Comparison of ENCODE assay signal across 21 cellular contexts in genomic region chr1:187374130-187374529, GRCh38.
A peak's percentile ranks its signal among the peaks of the same experiment; 100 is the strongest.
DNase-seq lines count a peak whose midpoint lies in the region; ATAC-seq, FAIRE-seq and TF ChIP-seq lines count a peak whose summit lies in the region.
"Had no signal": no experiment of that assay in that cellular context is flagged by ENCODE, and none has a peak within 500 bp of the region (broad histone marks: within the 10 kb centered on the region; RNA-seq: fewer than 3 reads in every experiment).

No MANE protein-coding gene starts in this region.

- no peak overlapping the region for H2AFZ ChIP-seq in H1 (ENCODE audit: low read length)

- H3K9ac ChIP-seq in H1 (replicated peaks in 1 of 4; ENCODE audit: extremely low read depth in 1 of 4, low read depth in 3 of 4, low read length in 3 of 4) = no peak overlapping the region

- no peaks in the 10 kb centered on the region for H3K27me3 ChIP-seq in HAP-1 (ENCODE audit: low read depth)
- no peaks in the 10 kb centered on the region for H3K27me3 ChIP-seq in H1 (replicated peaks in 1 of 4; ENCODE audit: control insufficient read depth in 3 of 4, extremely low read depth in 1 of 4, insufficient read depth in 3 of 4, low read length in 3 of 4)
- no peaks in the 10 kb centered on the region for H3K27me3 ChIP-seq in right cardiac atrium (ENCODE audit: control insufficient read depth, insufficient read depth)
- H3K27me3 ChIP-seq in upper lobe of left lung = no peaks in the 10 kb centered on the region
- H3K27me3 ChIP-seq: BE2C had no signal

- H3K79me2 ChIP-seq in H1 (ENCODE audit: control insufficient read depth in 1 of 2, insufficient read depth in 2 of 2, low read length in 2 of 2) = no peaks in the 10 kb centered on the region

- H4K20me1 ChIP-seq in H1 (replicated peaks in 1 of 2; ENCODE audit: control insufficient read depth in 1 of 2, insufficient read depth in 2 of 2, low read length in 2 of 2) = no peaks in the 10 kb centered on the region

- TF ChIP-seq EP300 in H1 (IDR thresholded peaks at IDR 0.05; ENCODE audit: borderline replicate concordance in 1 of 2, low read depth in 2 of 2, low read length in 2 of 2) = no peak
- no peak for TF ChIP-seq EP300 in upper lobe of left lung (IDR thresholded peaks at IDR 0.05)

- H3K79me1 ChIP-seq in H1 (ENCODE audit: low read depth, low read length) = no peaks in the 10 kb centered on the region

- H3K4ac ChIP-seq in H1 (replicated peaks; ENCODE audit: insufficient read length, low read depth, low read length) = no peak overlapping the region

- H3K4me3 ChIP-seq in HAP-1 (no peak overlapping the region), H1 (ENCODE audit: extremely low read depth in 1 of 4, insufficient read depth in 2 of 4, low read depth in 3 of 4, low read length in 4 of 4) (no peak overlapping the region), right cardiac atrium (ENCODE audit: low read length) (no peak overlapping the region), upper lobe of left lung (no peak overlapping the region)
- H3K4me3 ChIP-seq: GM12878 had no signal

- TF ChIP-seq POLR2A in H1 (IDR thresholded peaks at IDR 0.05; ENCODE audit: control extremely low read depth in 1 of 2, low read depth in 2 of 2, low read length in 2 of 2) (no peak), upper lobe of left lung (IDR thresholded peaks at IDR 0.05) (no peak)

- no peak overlapping the region for H2BK120ac ChIP-seq in H1 (replicated peaks; ENCODE audit: low read depth, low read length)

- H3K4me1 ChIP-seq in HAP-1 (peaks cover 9% of the 10 kb centered on the region), H1 (replicated peaks in 1 of 4; ENCODE audit: control insufficient read depth in 3 of 4, insufficient read depth in 4 of 4, low read length in 3 of 4) (peaks cover 2 to 11% (median 7%) of the 10 kb centered on the region in 4 experiments; a peak in 4 of 7 replicates), right cardiac atrium (ENCODE audit: control insufficient read depth, insufficient read depth, low read length) (no peaks in the 10 kb centered on the region), upper lobe of left lung (no peaks in the 10 kb centered on the region)
- H3K4me1 ChIP-seq: BE2C had no signal

- H2BK12ac ChIP-seq in H1 (ENCODE audit: low read depth, low read length) = no peak overlapping the region

- TF ChIP-seq CTCF in H1 (IDR thresholded peaks at IDR 0.05; ENCODE audit: control extremely low read depth in 1 of 3, insufficient read depth in 1 of 3, low read depth in 1 of 3, low read length in 3 of 3) (no peak), upper lobe of left lung (IDR thresholded peaks at IDR 0.05) (no peak)

- no peak overlapping the region for H2BK5ac ChIP-seq in H1 (ENCODE audit: low read depth, low read length)

- POLR2A ChIA-PET in H1 (lab: Charles Lee; ENCODE audit: partially characterized antibody) = no interaction called here

- ATAC-seq in right cardiac atrium (no peak), upper lobe of left lung (ENCODE audit: low FRiP score in 2 of 2) (no peak)
- ATAC-seq: GM12878, HCT116 had no signal

- H3K18ac ChIP-seq in H1 (ENCODE audit: extremely low read depth, low read length) = peak overlapping the region; percentile 71; the same call in 1 of the 2 replicates

- H2BK20ac ChIP-seq in H1 (ENCODE audit: low read length) = no peak overlapping the region

- in situ Hi-C loops in HAP-1 (cut with MboI; ENCODE audit: low sequenced_read_pairs) = no loop called here

- H2AK5ac ChIP-seq in H1 (ENCODE audit: low read depth, low read length) = no peak overlapping the region

- no peak overlapping the region for H2BK15ac ChIP-seq in H1 (ENCODE audit: low read length)

- no peaks in the 10 kb centered on the region for H3K36me3 ChIP-seq in HAP-1 (replicated peaks)
- H3K36me3 ChIP-seq in H1 (ENCODE audit: control insufficient read depth in 2 of 4, insufficient read depth in 4 of 4, low read length in 3 of 4) = no peaks in the 10 kb centered on the region
- no peaks in the 10 kb centered on the region for H3K36me3 ChIP-seq in upper lobe of left lung
- H3K36me3 ChIP-seq: BE2C had no signal

- peak overlapping the region in 1 of 2 experiments; percentile 61; a peak in 2 of 4 replicates for H3K4me2 ChIP-seq in H1 (ENCODE audit: insufficient read depth in 1 of 2, low read depth in 2 of 2, low read length in 2 of 2)

- H3K56ac ChIP-seq in H1 (replicated peaks; ENCODE audit: insufficient read length, low read depth, low read length) = no peak overlapping the region

- intact Hi-C loops in right cardiac atrium (cut with DNase I) = no loop called here

- H3K27ac ChIP-seq in H1 (ENCODE audit: low read depth, low read length) (no peak overlapping the region), right cardiac atrium (ENCODE audit: low read length) (no peak overlapping the region), upper lobe of left lung (no peak overlapping the region)

- H3K14ac ChIP-seq in H1 (ENCODE audit: insufficient read length) = no peak overlapping the region

- H4K91ac ChIP-seq in H1 (replicated peaks; ENCODE audit: insufficient read length, low read length) = no peak overlapping the region

- CTCF ChIA-PET in H1 (lab: Charles Lee; ENCODE audit: partially characterized antibody) = no interaction called here

- no peak for TF ChIP-seq RAD21 in H1 (IDR thresholded peaks at IDR 0.05 in 1 of 2, conservative IDR thresholded peaks at IDR 0.05 in 1 of 2; ENCODE audit: low read depth in 2 of 2, low read length in 2 of 2)

- FAIRE-seq in H1 (lab: Jason Lieb, UNC) = no peak
- FAIRE-seq: GM12878, H54 had no signal

- no peaks in the 10 kb centered on the region for H3K23me2 ChIP-seq in H1 (ENCODE audit: low read depth, low read length)

- H3K23ac ChIP-seq in H1 (ENCODE audit: insufficient read length) = no peak overlapping the region

- DNase-seq in HAP-1 (ENCODE audit: low spot score in 2 of 2) (peak; percentile 4 to 20), H1 (ENCODE audit: low read depth in 1 of 2, low spot score in 2 of 2) (no peak), left kidney (ENCODE audit: low read depth, low spot score) (peak; percentile 18), SW 1271 (lab: John Stamatoyannopoulos, UW) (no peak), right cardiac atrium (no peak), NCI-H2029 treated with DMSO at 0.1 percent for 48 hours (lab: John Stamatoyannopoulos, UW) (no peak), upper lobe of left lung (no peak)
- DNase-seq: 8988T; BE2C; C1 segment of cervical spinal cord; CD4-positive, CD25-positive, alpha-beta regulatory T cell; CD8-positive, alpha-beta memory T cell; COR-L47; DMS 273 treated with DMSO at 0.1 percent for 48 hours; DMS53; DND-41; EL; HFFc6 had no signal

- no peak overlapping the region for H4K8ac ChIP-seq in H1 (ENCODE audit: extremely low read depth, insufficient read depth, low read length)

- H3K9me3 ChIP-seq in HAP-1 (no peaks in the 10 kb centered on the region), H1 (ENCODE audit: insufficient read depth in 2 of 2, low read depth in 1 of 2, low read length in 1 of 2) (no peaks in the 10 kb centered on the region), right cardiac atrium (ENCODE audit: control insufficient read depth, low read length) (no peaks in the 10 kb centered on the region), upper lobe of left lung (no peaks in the 10 kb centered on the region)
- H3K9me3 ChIP-seq: BE2C had no signal

- 41% methylated on average over 6 of the region's 6 CpGs; no CpG with 5 or more reads in 1 of the 2 experiments for WGBS in H1 (ENCODE audit: extremely low coverage in 1 of 2, insufficient coverage in 1 of 2, insufficient read length in 1 of 2, insufficient replicate concordance in 2 of 2, low coverage in 1 of 2, low lambda C conversion rate in 2 of 2, missing lambda C conversion rate in 1 of 2), 2 experiments
- 64% methylated on average over 6 of the region's 6 CpGs for WGBS in right cardiac atrium
- WGBS in upper lobe of left lung, 2 donors = 53 to 62% methylated on average over 6 of the region's 6 CpGs

- no peak overlapping the region for H4K5ac ChIP-seq in H1 (ENCODE audit: insufficient read length, low read depth, low read length)

TF ChIP-seq in H1, 55 proteins besides CTCF, POLR2A, EP300 and RAD21:
- TF ChIP-seq YY1 (IDR thresholded peaks at IDR 0.05; ENCODE audit: low read depth, low read length) (no peak), CTBP2 (IDR thresholded peaks at IDR 0.05; ENCODE audit: borderline replicate concordance, insufficient read depth, insufficient read length, low read length) (no peak), SRF (IDR thresholded peaks at IDR 0.05; ENCODE audit: low read depth, low read length) (no peak), FOSL1 (IDR thresholded peaks at IDR 0.05; ENCODE audit: insufficient read depth, low read depth, low read length) (no peak), E2F6 (IDR thresholded peaks at IDR 0.05) (no peak), KDM1A (IDR thresholded peaks at IDR 0.05; ENCODE audit: borderline replicate concordance, low read length) (no peak), HDAC6 (IDR thresholded peaks at IDR 0.05; ENCODE audit: low read depth, low read length) (no peak), JUND (IDR thresholded peaks at IDR 0.05; ENCODE audit: low read length) (no peak), ATF3 (IDR thresholded peaks at IDR 0.05; ENCODE audit: insufficient read depth, low read depth, low read length) (no peak), HDAC2 (IDR thresholded peaks at IDR 0.05; ENCODE audit: borderline replicate concordance in 1 of 2, low read depth in 2 of 2, low read length in 2 of 2) (no peak), MAFK (IDR thresholded peaks at IDR 0.05; ENCODE audit: low read depth, low read length) (no peak), BRCA1 (IDR thresholded peaks at IDR 0.05; ENCODE audit: low read depth, low read length) (no peak), TEAD4 (IDR thresholded peaks at IDR 0.05; ENCODE audit: low read depth, low read length) (no peak), BCL11A (IDR thresholded peaks at IDR 0.05; ENCODE audit: low read depth in 2 of 2, low read length in 2 of 2) (no peak), CEBPB (IDR thresholded peaks at IDR 0.05; ENCODE audit: low read depth, low read length) (no peak), KDM4A (IDR thresholded peaks at IDR 0.05; ENCODE audit: low read depth, low read length, severe bottlenecking) (no peak), CHD1 (IDR thresholded peaks at IDR 0.05; ENCODE audit: low read depth, low read length) (no peak)

Comparison
In these comparisons a context has a peak if more than half of its experiments do, and no peak if none do; other contexts are left out.
1. DNase-seq: peak in HAP-1 (2 of 2) and left kidney (single experiment); none in H1 (0 of 2), SW 1271 (0 of 2), right cardiac atrium (0 of 3), NCI-H2029 treated with DMSO at 0.1 percent for 48 hours (single experiment) and upper lobe of left lung (0 of 2).